Comparison of ENCODE assay signal across 8 cellular contexts in genomic region chr15:70094690-70095311, GRCh38. TPM values are rescaled to one million over a fixed set of nuclear protein-coding genes. Genes with fewer than 3 reads are reported as not detected.
DNase-seq lines count a peak whose midpoint lies in the region; ATAC-seq and TF ChIP-seq lines count a peak whose summit lies in the region.

No MANE protein-coding gene starts in this region.

- H3K36me3 Mint-ChIP-seq in natural killer cell treated with Interleukin-12 subunit alpha and Interleukin-12 subunit beta and Interleukin-15 and Interleukin-18, amount 100 ng/mL, for 72 hours, result peaks cover 30% of the 10 kb centered on the region

- H3K9ac ChIP-seq in colonic mucosa (ENCODE audit: low read depth in 2 of 2, low read length in 2 of 2), result peak overlapping the region; percentile 93 to 95

- H3K4me1 ChIP-seq in colonic mucosa (peaks cover 32% of the 10 kb centered on the region), mucosa of descending colon (ENCODE audit: low read depth) (peaks cover 55% of the 10 kb centered on the region)

- H3K36me3 ChIP-seq in colonic mucosa (no peaks in the 10 kb centered on the region), mucosa of descending colon (ENCODE audit: low read depth) (peaks cover 4% of the 10 kb centered on the region)

- TF ChIP-seq CTCF in colonic mucosa (IDR thresholded peaks at IDR 0.05), result no peak
- TF ChIP-seq CTCF in mucosa of descending colon (IDR thresholded peaks at IDR 0.05), result no peak

- ATAC-seq in natural killer cell treated with Interleukin-12 subunit alpha and Interleukin-12 subunit beta and Interleukin-15 and Interleukin-18, amount 100 ng/mL, for 72 hours, result no peak
- ATAC-seq in HG03196 (IDR thresholded peaks at IDR 0.05; ENCODE audit: unreplicated experiment) (no peak), HG02970 (IDR thresholded peaks at IDR 0.05; ENCODE audit: low FRiP score, unreplicated experiment) (no peak), mucosa of descending colon (no peak)

- peak; percentile 20 for DNase-seq in G401 (ENCODE audit: low spot score)
- DNase-seq in NCI-H69 (lab: John Stamatoyannopoulos, UW), result peak; percentile 44
- peak; percentile 42 for DNase-seq in colonic mucosa
- DNase-seq in natural killer cell treated with Interleukin-12 subunit alpha and Interleukin-12 subunit beta and Interleukin-15 and Interleukin-18, amount 100 ng/mL, for 72 hours (ENCODE audit: low spot score), result no peak
- DNase-seq in glomerular visceral epithelial cell (ENCODE audit: extremely low spot score), result no peak
- no peak for DNase-seq in mucosa of descending colon

- H3K9me3 ChIP-seq in colonic mucosa (no peaks in the 10 kb centered on the region), mucosa of descending colon (no peaks in the 10 kb centered on the region)

- H3K4me3 ChIP-seq in colonic mucosa (peak overlapping the region; percentile 78), mucosa of descending colon (no peak overlapping the region)

- H3K9me3 Mint-ChIP-seq in natural killer cell treated with Interleukin-12 subunit alpha and Interleukin-12 subunit beta and Interleukin-15 and Interleukin-18, amount 100 ng/mL, for 72 hours, result no peaks in the 10 kb centered on the region

- peaks cover 0 to 12% of the 10 kb centered on the region in 2 donors for H3K27me3 Mint-ChIP-seq in natural killer cell treated with Interleukin-12 subunit alpha and Interleukin-12 subunit beta and Interleukin-15 and Interleukin-18, amount 100 ng/mL, for 72 hours

- in situ Hi-C loops in G401 (cut with HindIII; ENCODE audit: low sequenced_read_pairs), result no loop called here

- peak overlapping the region; percentile 99 for H3K4me3 Mint-ChIP-seq in natural killer cell treated with Interleukin-12 subunit alpha and Interleukin-12 subunit beta and Interleukin-15 and Interleukin-18, amount 100 ng/mL, for 72 hours

- H3K27ac Mint-ChIP-seq in natural killer cell treated with Interleukin-12 subunit alpha and Interleukin-12 subunit beta and Interleukin-15 and Interleukin-18, amount 100 ng/mL, for 72 hours, result peak overlapping the region; percentile 31 to 70

- H3K4me1 Mint-ChIP-seq in natural killer cell treated with Interleukin-12 subunit alpha and Interleukin-12 subunit beta and Interleukin-15 and Interleukin-18, amount 100 ng/mL, for 72 hours (ENCODE audit: low read depth in 2 of 2), result peaks cover 67 to 73% of the 10 kb centered on the region in 2 donors

- intact Hi-C loops in colonic mucosa (cut with DNase I), result no loop called here
- intact Hi-C loops in mucosa of descending colon (cut with DNase I, micrococcal nuclease), result loop anchor here (10.0 kb wide), 2 partner anchors 230 to 500 kb away; no protein-coding TSS in a partner anchor

- H3K27me3 ChIP-seq in colonic mucosa, result no peaks in the 10 kb centered on the region

- H3K27ac ChIP-seq in colonic mucosa, result peak overlapping the region; percentile 98

RNA-seq across cellular contexts. Expression of gene TLE3, which starts 2.9 kb away (rescaled TPM):
- 34.6 and 36.0 TPM in 2 replicates for total RNA-seq in G401 (2014; rRNA removed; shearing (Covaris generic))
- total RNA-seq in colonic mucosa (10 to 100 TPM; 65.4 to 85.1 TPM), mucosa of descending colon (100 to 1,000 TPM in 2 of 3 donors, 10 to 100 TPM in 1; 77.6 to 123 (median 103) TPM)
- total RNA-seq in natural killer cell treated with Interleukin-12 subunit alpha and Interleukin-12 subunit beta and Interleukin-15 and Interleukin-18, amount 100 ng/mL, for 72 hours, result 100 to 1,000 TPM in 1 of 2 donors, 10 to 100 TPM in 1; 57.6 to 128 TPM

Comparison
In these comparisons a context has a peak if more than half of its experiments do, and no peak if none do; other contexts are left out.
1. DNase-seq: peak in G401 (single experiment), NCI-H69 (single experiment) and colonic mucosa (single experiment); none in natural killer cell treated with Interleukin-12 subunit alpha and Interleukin-12 subunit beta and Interleukin-15 and Interleukin-18, amount 100 ng/mL, for 72 hours (single experiment), glomerular visceral epithelial cell (single experiment) and mucosa of descending colon (0 of 3).